29 cellular contexts compared by ENCODE assay signal in genomic region chr1:22702255-22702654, GRCh38. TPM values are rescaled to one million over a fixed set of nuclear protein-coding genes. Genes with fewer than 3 reads are reported as not detected.
"Had no signal": no experiment of that assay in that cellular context is flagged by ENCODE, and none has a peak within 500 bp of the region (broad histone marks: within the 10 kb centered on the region; RNA-seq: fewer than 3 reads in every experiment).

No MANE protein-coding gene starts in this region.

- H3K27ac ChIP-seq: cardiac muscle cell, foreskin keratinocyte, thyroid gland had no signal

- ATAC-seq: activated CD4-positive, alpha-beta T cell treated with anti-CD3 and anti-CD28 coated beads for 36 hours; foreskin keratinocyte; left lobe of liver; natural killer cell; T-cell; WTC11 had no signal

- H3K4me1 ChIP-seq: foreskin keratinocyte, thyroid gland had no signal

- H3K4me3 ChIP-seq: cardiac muscle cell, thyroid gland had no signal

- DNase-seq: activated CD4-positive, alpha-beta T cell treated with anti-CD3 and anti-CD28 coated beads for 36 hours; activated CD4-positive, alpha-beta T cell treated with anti-CD3 and anti-CD28 coated beads, Interleukin-2, amount 50 U/mL, for 48 hours; activated naive CD4-positive, alpha-beta T cell; activated naive CD8-positive, alpha-beta T cell treated with anti-CD3 and anti-CD28 coated beads, Interleukin-2, amount 10 ng/mL, durations not matched to agents 7 days and 5 days; activated T-cell treated with anti-CD3 and anti-CD28 coated beads for 4 hours; amygdala; foreskin keratinocyte; glutamatergic neuron; hypothalamus; islet precursor cell; midbrain; natural killer cell; nucleus accumbens; stimulated activated CD4-positive, alpha-beta T cell treated with anti-CD3 and anti-CD28 coated beads, Interleukin-12 subunit alpha, Interleukin-12 subunit beta, amount 100 ng/mL, for 4 hours; stimulated activated CD4-positive, alpha-beta T cell treated with anti-CD3 and anti-CD28 coated beads, Interleukin-1b, Interleukin-23, amount 100 ng/mL, for 48 hours; stimulated activated CD8-positive, alpha-beta memory T cell treated with anti-CD3 and anti-CD28 coated beads, Interleukin-4, amount 100 ng/mL, for 48 hours; stimulated activated naive CD4-positive, alpha-beta T cell treated with Interleukin-2 at 50 U/mL for 16 hours; T-cell had no signal

- H3K27me3 ChIP-seq: cardiac muscle cell, thyroid gland had no signal

- H3K36me3 ChIP-seq: cardiac muscle cell, thyroid gland had no signal

- H3K9me3 ChIP-seq: thyroid gland had no signal

RNA-seq across cellular contexts. Expression of gene EPHB2, which starts 8.4 kb away (rescaled TPM):
- total RNA-seq: activated CD4-positive, alpha-beta T cell treated with anti-CD3 and anti-CD28 coated beads for 36 hours; activated T-helper 1 cell treated with anti-CD3 and anti-CD28 coated beads, Interleukin-12 subunit alpha, Interleukin-12 subunit beta, Interleukin-2, Interleukin-4 antibody, amounts not matched to agents 30 ng/mL and 10 ng/mL and 1 ng/mL, durations not matched to agents 14 hours and 24 hours and 36 hours had no signal

RNA-seq across cellular contexts. Expression of gene C1QB, which starts 49.2 kb away (rescaled TPM):
- total RNA-seq: activated CD4-positive, alpha-beta T cell treated with anti-CD3 and anti-CD28 coated beads for 36 hours; activated T-helper 1 cell treated with anti-CD3 and anti-CD28 coated beads, Interleukin-12 subunit alpha, Interleukin-12 subunit beta, Interleukin-2, Interleukin-4 antibody, amounts not matched to agents 30 ng/mL and 10 ng/mL and 1 ng/mL, durations not matched to agents 14 hours and 24 hours and 36 hours; cardiac muscle cell; chondrocyte; dermis blood vessel endothelial cell; epithelial cell of proximal tubule; fibroblast of lung; foreskin keratinocyte; lung microvascular endothelial cell; renal cortical epithelial cell had no signal
- polyA plus RNA-seq: cardiac muscle cell, fibroblast of lung, foreskin keratinocyte had no signal

RNA-seq across cellular contexts. Expression of gene C1QC, which starts 58.8 kb away (rescaled TPM):
- total RNA-seq: activated CD4-positive, alpha-beta T cell treated with anti-CD3 and anti-CD28 coated beads for 36 hours; activated T-helper 1 cell treated with anti-CD3 and anti-CD28 coated beads, Interleukin-12 subunit alpha, Interleukin-12 subunit beta, Interleukin-2, Interleukin-4 antibody, amounts not matched to agents 30 ng/mL and 10 ng/mL and 1 ng/mL, durations not matched to agents 14 hours and 24 hours and 36 hours; cardiac muscle cell; chondrocyte; dermis blood vessel endothelial cell; epithelial cell of proximal tubule; fibroblast of lung; foreskin keratinocyte; lung microvascular endothelial cell; renal cortical epithelial cell had no signal
- polyA plus RNA-seq: cardiac muscle cell, fibroblast of lung, foreskin keratinocyte had no signal
